ENCODE assay signal across 2 cellular contexts in genomic region chr12:107105410-107105703, GRCh38.
TF ChIP-seq lines count a peak whose summit lies in the region.

No MANE protein-coding gene starts in this region.

TF ChIP-seq in SK-N-SH treated with all-trans-retinoic acid at 6 μM for 48 hours, 23 proteins besides CTCF, POLR2A, EP300 and RAD21 (continued from another document):
- TF ChIP-seq, protein P1, sequence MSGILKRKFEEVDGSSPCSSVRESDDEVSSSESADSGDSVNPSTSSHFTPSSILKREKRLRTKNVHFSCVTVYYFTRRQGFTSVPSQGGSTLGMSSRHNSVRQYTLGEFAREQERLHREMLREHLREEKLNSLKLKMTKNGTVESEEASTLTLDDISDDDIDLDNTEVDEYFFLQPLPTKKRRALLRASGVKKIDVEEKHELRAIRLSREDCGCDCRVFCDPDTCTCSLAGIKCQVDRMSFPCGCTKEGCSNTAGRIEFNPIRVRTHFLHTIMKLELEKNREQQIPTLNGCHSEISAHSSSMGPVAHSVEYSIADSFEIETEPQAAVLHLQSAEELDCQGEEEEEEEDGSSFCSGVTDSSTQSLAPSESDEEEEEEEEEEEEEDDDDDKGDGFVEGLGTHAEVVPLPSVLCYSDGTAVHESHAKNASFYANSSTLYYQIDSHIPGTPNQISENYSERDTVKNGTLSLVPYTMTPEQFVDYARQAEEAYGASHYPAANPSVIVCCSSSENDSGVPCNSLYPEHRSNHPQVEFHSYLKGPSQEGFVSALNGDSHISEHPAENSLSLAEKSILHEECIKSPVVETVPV (CRISPR knock-in tag; IDR thresholded peaks at IDR 0.05): no peak

TF ChIP-seq in SK-N-SH, 30 proteins besides CTCF, POLR2A, EP300 and RAD21 (continued from another document):
- TF ChIP-seq, protein P2, sequence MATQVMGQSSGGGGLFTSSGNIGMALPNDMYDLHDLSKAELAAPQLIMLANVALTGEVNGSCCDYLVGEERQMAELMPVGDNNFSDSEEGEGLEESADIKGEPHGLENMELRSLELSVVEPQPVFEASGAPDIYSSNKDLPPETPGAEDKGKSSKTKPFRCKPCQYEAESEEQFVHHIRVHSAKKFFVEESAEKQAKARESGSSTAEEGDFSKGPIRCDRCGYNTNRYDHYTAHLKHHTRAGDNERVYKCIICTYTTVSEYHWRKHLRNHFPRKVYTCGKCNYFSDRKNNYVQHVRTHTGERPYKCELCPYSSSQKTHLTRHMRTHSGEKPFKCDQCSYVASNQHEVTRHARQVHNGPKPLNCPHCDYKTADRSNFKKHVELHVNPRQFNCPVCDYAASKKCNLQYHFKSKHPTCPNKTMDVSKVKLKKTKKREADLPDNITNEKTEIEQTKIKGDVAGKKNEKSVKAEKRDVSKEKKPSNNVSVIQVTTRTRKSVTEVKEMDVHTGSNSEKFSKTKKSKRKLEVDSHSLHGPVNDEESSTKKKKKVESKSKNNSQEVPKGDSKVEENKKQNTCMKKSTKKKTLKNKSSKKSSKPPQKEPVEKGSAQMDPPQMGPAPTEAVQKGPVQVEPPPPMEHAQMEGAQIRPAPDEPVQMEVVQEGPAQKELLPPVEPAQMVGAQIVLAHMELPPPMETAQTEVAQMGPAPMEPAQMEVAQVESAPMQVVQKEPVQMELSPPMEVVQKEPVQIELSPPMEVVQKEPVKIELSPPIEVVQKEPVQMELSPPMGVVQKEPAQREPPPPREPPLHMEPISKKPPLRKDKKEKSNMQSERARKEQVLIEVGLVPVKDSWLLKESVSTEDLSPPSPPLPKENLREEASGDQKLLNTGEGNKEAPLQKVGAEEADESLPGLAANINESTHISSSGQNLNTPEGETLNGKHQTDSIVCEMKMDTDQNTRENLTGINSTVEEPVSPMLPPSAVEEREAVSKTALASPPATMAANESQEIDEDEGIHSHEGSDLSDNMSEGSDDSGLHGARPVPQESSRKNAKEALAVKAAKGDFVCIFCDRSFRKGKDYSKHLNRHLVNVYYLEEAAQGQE (IDR thresholded peaks at IDR 0.05; ENCODE audit: low read depth, low read length): no peak
- no peak for TF ChIP-seq FOSL2 (IDR thresholded peaks at IDR 0.05; ENCODE audit: borderline replicate concordance, low read depth)
- TF ChIP-seq JUND (IDR thresholded peaks at IDR 0.05): no peak
- TF ChIP-seq PBX3 (IDR thresholded peaks at IDR 0.05): no peak
TF ChIP-seq in SK-N-SH: peak in this region for 0.
